In the genomic region with DNA sequence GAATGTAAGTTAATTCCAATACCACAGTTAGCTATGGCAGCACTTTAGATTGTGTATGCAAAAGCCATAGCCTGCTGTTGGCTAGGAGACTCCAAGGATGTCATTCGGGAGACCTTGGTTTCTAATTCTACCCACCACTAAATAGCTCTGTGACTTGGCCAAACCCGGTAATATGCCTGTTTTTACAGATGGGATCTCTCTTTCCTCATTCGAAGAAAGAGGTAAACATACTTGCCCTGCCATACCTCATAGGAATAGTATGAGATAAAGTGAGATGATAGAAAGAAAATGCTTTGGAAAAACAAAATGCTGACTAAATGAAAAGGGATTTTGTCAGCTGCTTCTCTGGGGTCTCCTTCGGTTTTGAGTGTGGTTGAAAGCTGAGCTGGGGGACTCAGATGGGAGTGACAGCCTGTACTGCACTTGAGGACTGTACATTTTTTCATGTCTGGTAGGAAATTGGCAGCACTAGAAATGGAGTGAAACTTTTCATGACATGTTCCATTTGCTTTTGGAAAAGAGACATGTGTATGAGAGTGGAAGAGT, we compare ENCODE assay signal across 33 cellular contexts. TPM values are rescaled to one million over a fixed set of nuclear protein-coding genes. Genes with fewer than 3 reads are reported as not detected.
"Had no signal": no experiment of that assay in that cellular context is flagged by ENCODE, and none has a peak within 500 bp of the region (broad histone marks: within the 10 kb centered on the region; RNA-seq: fewer than 3 reads in every experiment).

No MANE protein-coding gene starts in this region.

- H3K36me3 ChIP-seq: gastrocnemius medialis, heart left ventricle, neural progenitor cell, suprapubic skin, transverse colon, upper lobe of right lung, uterus had no signal

- H3K9ac ChIP-seq: neural progenitor cell had no signal

- H3K79me2 ChIP-seq: hepatocyte had no signal

- H3K4me2 ChIP-seq: hepatocyte, neural progenitor cell, smooth muscle cell had no signal

- H3K4me3 ChIP-seq: dorsolateral prefrontal cortex, gastrocnemius medialis, heart left ventricle, hepatocyte, lung, neural progenitor cell, psoas muscle, smooth muscle cell, suprapubic skin, transverse colon, upper lobe of right lung, uterus had no signal

- H3K4me3 Mint-ChIP-seq: memory B cell; naive thymus-derived CD4-positive, alpha-beta T cell; nephron; neural progenitor cell; stimulated activated naive CD8-positive, alpha-beta T cell treated with anti-CD3 and anti-CD28 coated beads, Interleukin-15, amount 100 ng/mL, for 72 hours had no signal

- H3K27me3 ChIP-seq: dorsolateral prefrontal cortex, gastrocnemius medialis, heart left ventricle, neural progenitor cell, suprapubic skin, transverse colon, upper lobe of right lung, uterus had no signal

- H3K4me1 ChIP-seq: psoas muscle, suprapubic skin, transverse colon, upper lobe of right lung, uterus had no signal

- DNase-seq: dorsolateral prefrontal cortex; effector CD4-positive, alpha-beta T cell; foreskin fibroblast; gastrocnemius medialis; heart left ventricle; kidney; naive thymus-derived CD4-positive, alpha-beta T cell; psoas muscle; right cardiac atrium; stimulated activated CD4-positive, alpha-beta T cell treated with anti-CD3 and anti-CD28 coated beads, Interleukin-12 subunit alpha, Interleukin-12 subunit beta, amount 100 ng/mL, for 4 hours; stimulated activated CD4-positive, alpha-beta T cell treated with anti-CD3 and anti-CD28 coated beads, Interleukin-1b, Interleukin-23, amount 100 ng/mL, for 48 hours; stimulated activated CD4-positive, alpha-beta T cell treated with anti-CD3 and anti-CD28 coated beads, Interleukin-4, amount 100 ng/mL, for 1 hour; stimulated activated CD8-positive, alpha-beta memory T cell treated with anti-CD3 and anti-CD28 coated beads, Interleukin-4, amount 100 ng/mL, for 48 hours; stimulated activated naive CD4-positive, alpha-beta T cell; stimulated activated naive CD8-positive, alpha-beta T cell treated with anti-CD3 and anti-CD28 coated beads, Interleukin-15, amount 100 ng/mL, for 72 hours; transverse colon; upper lobe of right lung; uterus had no signal

- H3K27ac Mint-ChIP-seq: memory B cell; naive thymus-derived CD4-positive, alpha-beta T cell; nephron; neural progenitor cell; stimulated activated naive CD8-positive, alpha-beta T cell treated with anti-CD3 and anti-CD28 coated beads, Interleukin-15, amount 100 ng/mL, for 72 hours had no signal

- H2AFZ ChIP-seq: hepatocyte, neural progenitor cell had no signal

- H3K4me1 Mint-ChIP-seq: memory B cell; naive thymus-derived CD4-positive, alpha-beta T cell; stimulated activated naive CD8-positive, alpha-beta T cell treated with anti-CD3 and anti-CD28 coated beads, Interleukin-15, amount 100 ng/mL, for 72 hours had no signal

- ATAC-seq: gastrocnemius medialis; left lobe of liver; naive thymus-derived CD4-positive, alpha-beta T cell; psoas muscle; right cardiac atrium; stimulated activated naive CD8-positive, alpha-beta T cell treated with anti-CD3 and anti-CD28 coated beads, Interleukin-15, amount 100 ng/mL, for 72 hours; upper lobe of right lung had no signal

- H3K9me3 ChIP-seq: gastrocnemius medialis, heart left ventricle, psoas muscle, suprapubic skin, transverse colon, upper lobe of right lung, uterus had no signal

- FAIRE-seq: colon, kidney had no signal

- H3K36me3 Mint-ChIP-seq: memory B cell; naive thymus-derived CD4-positive, alpha-beta T cell had no signal

- H3K27ac ChIP-seq: gastrocnemius medialis, heart left ventricle, hepatocyte, neural progenitor cell, psoas muscle, suprapubic skin, transverse colon, upper lobe of right lung, uterus had no signal

- H3K9me3 Mint-ChIP-seq: nephron; neural progenitor cell; stimulated activated naive CD8-positive, alpha-beta T cell treated with anti-CD3 and anti-CD28 coated beads, Interleukin-15, amount 100 ng/mL, for 72 hours had no signal

RNA-seq across cellular contexts. Expression of a gene that starts 57.4 kb away (rescaled TPM):
- total RNA-seq: gastrocnemius medialis; glomerular endothelial cell; hepatocyte; left lobe of liver; liver; lung; mononuclear cell; naive thymus-derived CD4-positive, alpha-beta T cell; osteoblast; psoas muscle; renal cortical epithelial cell; smooth muscle cell; upper lobe of right lung; uterus had no signal
- polyA plus RNA-seq: esophagus; hepatocyte; liver; lung; naive thymus-derived CD4-positive, alpha-beta T cell; psoas muscle; smooth muscle cell had no signal
